ENCODE assay signal across 1 cellular context in genomic region chr11:75934851-75935250, GRCh38.
TF ChIP-seq lines count a peak whose summit lies in the region.

No MANE protein-coding gene starts in this region.

TF ChIP-seq in HepG2, 621 proteins besides CTCF, POLR2A, EP300 and RAD21 (continued from another document):
- TF ChIP-seq HOXA5 (CRISPR knock-in tag; IDR thresholded peaks at IDR 0.05): no peak
- no peak for TF ChIP-seq NKX3-1 (CRISPR knock-in tag; IDR thresholded peaks at IDR 0.05)
TF ChIP-seq in HepG2: peak in this region for 2.
